In the genomic region with DNA sequence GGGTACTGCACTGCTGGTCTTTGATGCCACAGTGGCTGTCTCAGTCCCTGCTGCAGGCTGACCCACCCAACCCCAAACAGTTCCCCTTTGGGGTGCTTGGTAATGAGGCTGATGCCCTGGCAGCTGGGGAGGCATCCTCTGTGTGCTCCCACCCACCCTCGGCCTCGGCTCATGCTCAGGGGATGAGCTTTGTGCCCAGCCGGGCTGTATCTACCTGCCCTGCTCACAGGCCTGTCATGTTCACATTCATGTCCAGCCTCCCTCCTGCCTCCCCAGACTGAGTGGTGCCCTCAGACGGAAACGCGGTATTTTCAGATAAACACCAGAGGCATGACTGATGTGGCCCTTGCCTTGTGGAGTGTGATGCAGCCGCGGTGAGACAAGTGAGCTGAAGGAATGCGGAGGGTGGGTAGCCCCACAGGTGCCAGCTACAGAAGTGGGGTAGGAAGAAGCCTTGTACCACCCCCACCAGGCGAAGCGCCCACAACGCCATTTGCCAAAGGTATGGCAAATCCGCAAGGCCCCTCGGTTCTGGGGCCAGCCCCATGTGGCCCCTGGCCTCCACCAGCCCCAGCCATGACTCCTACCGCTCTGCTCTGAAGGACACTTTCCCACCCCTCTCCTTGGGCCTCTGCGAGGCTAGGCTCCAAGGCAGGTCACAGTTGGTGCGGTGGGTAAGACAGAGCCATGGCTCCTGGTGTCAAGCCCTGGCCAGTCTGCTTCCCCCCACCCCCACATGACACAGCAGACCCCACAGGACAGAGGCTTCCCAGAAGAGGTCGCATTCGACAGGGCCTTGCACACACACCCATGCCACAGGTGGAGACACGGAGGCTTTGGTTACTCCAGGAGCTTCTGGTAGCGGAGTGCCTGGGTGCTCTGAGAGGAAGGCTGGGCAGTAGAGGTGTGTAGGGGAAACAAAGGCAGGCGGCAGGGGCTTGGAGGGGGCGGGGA, we compare ENCODE assay signal across 1 cellular context.
TF ChIP-seq lines count a peak whose summit lies in the region.

No MANE protein-coding gene starts in this region.

TF ChIP-seq in IMR-90, 13 proteins besides CTCF, POLR2A, EP300 and RAD21:
- no peak for TF ChIP-seq MXI1 (IDR thresholded peaks at IDR 0.05; ENCODE audit: borderline replicate concordance, low read depth, low read length)
- TF ChIP-seq MAZ (IDR thresholded peaks at IDR 0.05; ENCODE audit: borderline replicate concordance, low read depth, low read length), result no peak
- TF ChIP-seq FOS (IDR thresholded peaks at IDR 0.05; ENCODE audit: low read depth, low read length), result no peak
- no peak for TF ChIP-seq CEBPB (IDR thresholded peaks at IDR 0.05; ENCODE audit: low read depth, low read length)
- no peak for TF ChIP-seq ELK1 (IDR thresholded peaks at IDR 0.05; ENCODE audit: borderline replicate concordance, low read depth, low read length)
- TF ChIP-seq RCOR1 (IDR thresholded peaks at IDR 0.05; ENCODE audit: insufficient replicate concordance, low read length), result no peak
- TF ChIP-seq MAFK (IDR thresholded peaks at IDR 0.05; ENCODE audit: low read depth, low read length), result no peak
- no peak for TF ChIP-seq BHLHE40 (IDR thresholded peaks at IDR 0.05; ENCODE audit: low read depth, low read length)
- TF ChIP-seq SMC3 (IDR thresholded peaks at IDR 0.05; ENCODE audit: low read depth, low read length), result no peak
- TF ChIP-seq, protein P1, sequence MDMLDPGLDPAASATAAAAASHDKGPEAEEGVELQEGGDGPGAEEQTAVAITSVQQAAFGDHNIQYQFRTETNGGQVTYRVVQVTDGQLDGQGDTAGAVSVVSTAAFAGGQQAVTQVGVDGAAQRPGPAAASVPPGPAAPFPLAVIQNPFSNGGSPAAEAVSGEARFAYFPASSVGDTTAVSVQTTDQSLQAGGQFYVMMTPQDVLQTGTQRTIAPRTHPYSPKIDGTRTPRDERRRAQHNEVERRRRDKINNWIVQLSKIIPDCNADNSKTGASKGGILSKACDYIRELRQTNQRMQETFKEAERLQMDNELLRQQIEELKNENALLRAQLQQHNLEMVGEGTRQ (IDR thresholded peaks at IDR 0.05; ENCODE audit: low read depth, low read length), result no peak
- no peak for TF ChIP-seq NFE2L2 (IDR thresholded peaks at IDR 0.05; ENCODE audit: low read depth, low read length)
